9 cellular contexts compared by ENCODE assay signal in the genomic region with DNA sequence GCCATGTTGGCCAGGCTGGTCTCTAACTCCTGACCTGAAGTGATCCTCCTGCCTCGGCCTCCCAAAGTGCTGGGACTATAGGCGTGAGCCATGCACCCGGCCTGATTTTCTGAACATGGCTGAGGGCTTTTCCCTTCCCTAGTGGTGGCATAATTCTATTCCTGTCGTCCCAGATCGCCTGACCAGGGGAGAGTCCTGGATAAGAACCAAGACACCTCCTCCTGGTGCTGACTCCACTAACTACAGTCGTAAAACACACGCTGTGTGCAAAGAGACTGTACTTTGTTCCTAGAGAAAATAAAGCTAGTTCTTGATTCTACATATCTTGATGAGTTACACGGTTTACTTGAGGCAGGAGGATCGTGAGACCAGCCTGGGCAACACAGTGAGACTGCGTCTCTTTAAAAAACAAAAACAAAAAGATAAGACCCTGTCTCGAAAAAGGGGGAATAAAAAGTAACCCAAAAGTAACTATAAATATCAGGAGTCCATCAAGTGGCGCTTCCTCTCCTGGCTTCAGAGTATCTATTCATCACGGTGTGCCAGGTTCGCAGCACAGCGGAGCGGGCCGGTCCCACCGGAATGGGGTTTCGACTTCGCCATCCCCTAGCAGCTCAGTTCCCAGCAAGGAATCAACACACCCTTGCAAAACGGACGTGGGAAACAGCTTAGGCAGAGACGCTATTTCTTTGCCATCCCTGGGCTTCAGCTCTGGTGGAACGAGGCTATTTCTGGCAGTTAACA. TPM values are rescaled to one million over a fixed set of nuclear protein-coding genes. Genes with fewer than 3 reads are reported as not detected.
DNase-seq lines count a peak whose midpoint lies in the region; ATAC-seq and TF ChIP-seq lines count a peak whose summit lies in the region.
"Had no signal": no experiment of that assay in that cellular context is flagged by ENCODE, and none has a peak within 500 bp of the region (broad histone marks: within the 10 kb centered on the region; RNA-seq: fewer than 3 reads in every experiment).

No MANE protein-coding gene starts in this region.

- H3K27ac ChIP-seq in endodermal cell (ENCODE audit: low read depth, low read length), result no peak overlapping the region

- H3K4me1 Mint-ChIP-seq in endodermal cell, result peaks cover 8% of the 10 kb centered on the region
- peaks cover 16 to 48% (median 38%) of the 10 kb centered on the region in 4 donors for H3K4me1 Mint-ChIP-seq in naive thymus-derived CD8-positive, alpha-beta T cell

- H3K4me3 ChIP-seq in endodermal cell (ENCODE audit: low read length), result peak overlapping the region; percentile 92

- H3K27ac Mint-ChIP-seq in endodermal cell, result peak overlapping the region; percentile 86
- H3K27ac Mint-ChIP-seq in naive thymus-derived CD8-positive, alpha-beta T cell, result peak overlapping the region; percentile 74 to 97 (median 92)

- peak; percentile 74 for DNase-seq in ACHN
- DNase-seq in RPMI7951 (ENCODE audit: low read depth), result peak; percentile 69
- DNase-seq in endodermal cell, result no peak
- no peak for DNase-seq in naive thymus-derived CD8-positive, alpha-beta T cell
- DNase-seq in SHP77 (lab: John Stamatoyannopoulos, UW), result no peak
- DNase-seq in SHP77 treated with DMSO at 0.1 percent for 48 hours (lab: John Stamatoyannopoulos, UW), result no peak
- DNase-seq in T-helper 9 cell, result no peak

- no peaks in the 10 kb centered on the region for H3K4me1 ChIP-seq in endodermal cell (ENCODE audit: control insufficient read depth, insufficient read depth, low read length)

- H3K9ac ChIP-seq in endodermal cell (ENCODE audit: extremely low read depth, low read length, poor library complexity, severe bottlenecking), result peak overlapping the region; percentile 79

- H3K4me3 Mint-ChIP-seq in endodermal cell, result peak overlapping the region; percentile 87
- H3K4me3 Mint-ChIP-seq in naive thymus-derived CD8-positive, alpha-beta T cell, result peak overlapping the region; percentile 83 to 96 (median 91)

- ATAC-seq in naive thymus-derived CD8-positive, alpha-beta T cell, result no peak

- POLR2A ChIA-PET in naive thymus-derived CD8-positive, alpha-beta T cell (lab: Charles Lee), result interaction anchor here (1.2 to 1.6 kb wide), 3 partner anchors 15 to 43 kb away, joined by 4 to 6 read pairs (median 6); partner anchors contain the start of gene UBE2J2

- in situ Hi-C loops in ACHN (cut with HindIII; ENCODE audit: low pct_ligation_motif_present, low pct_unique_long_range_greater_than_20kb, low sequenced_read_pairs), result no loop called here

- H3K36me3 ChIP-seq in endodermal cell (ENCODE audit: control insufficient read depth, insufficient read depth, low read length), result peaks cover 16% of the 10 kb centered on the region

- H3K27me3 Mint-ChIP-seq in endodermal cell (ENCODE audit: insufficient read depth), result no peaks in the 10 kb centered on the region
- no peaks in the 10 kb centered on the region for H3K27me3 Mint-ChIP-seq in naive thymus-derived CD8-positive, alpha-beta T cell

- peaks cover 6% of the 10 kb centered on the region for H3K9me3 Mint-ChIP-seq in endodermal cell
- no peaks in the 10 kb centered on the region for H3K9me3 Mint-ChIP-seq in naive thymus-derived CD8-positive, alpha-beta T cell

- TF ChIP-seq CTCF in GM12872 (IDR thresholded peaks at IDR 0.05; ENCODE audit: insufficient read depth, low read depth, low read length) (peak; percentile 21; the same call in 1 of the 3 replicates), endodermal cell (conservative IDR thresholded peaks at IDR 0.05) (peak; percentile 60)

- H3K9me3 ChIP-seq in endodermal cell (ENCODE audit: control insufficient read depth, low read length), result no peaks in the 10 kb centered on the region

- peaks cover 35% of the 10 kb centered on the region for H3K36me3 Mint-ChIP-seq in endodermal cell (ENCODE audit: low read depth)
- H3K36me3 Mint-ChIP-seq in naive thymus-derived CD8-positive, alpha-beta T cell, result peaks cover 0 to 15% (median 0%) of the 10 kb centered on the region in 3 donors

- no peaks in the 10 kb centered on the region for H3K27me3 ChIP-seq in endodermal cell (ENCODE audit: control insufficient read depth, insufficient read depth, low read length, poor library complexity, severe bottlenecking)

- WGBS in endodermal cell (ENCODE audit: insufficient coverage in 1 of 2, insufficient read length in 1 of 2), 2 experiments, result 37 to 43% methylated on average over 17 to 24 of the region's 24 CpGs

RNA-seq across cellular contexts. Expression of gene SDF4, which starts 1.0 kb away (rescaled TPM):
- 74.4 and 80.5 TPM in 2 replicates for total RNA-seq in RPMI7951 (2014; rRNA removed; shearing (Covaris generic))
- 10 to 100 TPM; 85.9 to 95.6 TPM for total RNA-seq in endodermal cell
- polyA plus RNA-seq in endodermal cell (2013, experiment 1 of 2), result 77.8 TPM
- 71.1 TPM for polyA plus RNA-seq in endodermal cell (2013, experiment 2 of 2)
- 100 to 1,000 TPM; 110 to 115 TPM for total RNA-seq in naive thymus-derived CD8-positive, alpha-beta T cell
- polyA plus RNA-seq in naive thymus-derived CD8-positive, alpha-beta T cell, result 10 to 100 TPM; 73.8 to 86.3 (median 76.7) TPM

RNA-seq across cellular contexts. Expression of gene B3GALT6, which starts 1.2 kb away (rescaled TPM):
- 13.9 and 18.2 TPM in 2 replicates for total RNA-seq in RPMI7951 (2014; rRNA removed; shearing (Covaris generic))
- 10 to 100 TPM; 24.8 to 31.5 TPM for total RNA-seq in endodermal cell
- polyA plus RNA-seq in endodermal cell (2013, experiment 1 of 2), result 27.8 TPM
- polyA plus RNA-seq in endodermal cell (2013, experiment 2 of 2), result 24.0 TPM
- 10 to 100 TPM; 21.4 to 23.6 TPM for total RNA-seq in naive thymus-derived CD8-positive, alpha-beta T cell
- polyA plus RNA-seq in naive thymus-derived CD8-positive, alpha-beta T cell, result 10 to 100 TPM in 2 of 3 donors, 1 to 10 TPM in 1; 8.8 to 24.6 (median 14.6) TPM

RNA-seq across cellular contexts. Expression of gene C1QTNF12, which starts 15.7 kb away (rescaled TPM):
- total RNA-seq in RPMI7951 (2014; rRNA removed; shearing (Covaris generic)), result not detected in 2 replicates
- total RNA-seq in endodermal cell, result 10 to 100 TPM in 1 of 2 donors, 1 to 10 TPM in 1; 8.1 to 13.5 TPM
- polyA plus RNA-seq in endodermal cell (2013, experiment 1 of 2), result 3.2 TPM
- polyA plus RNA-seq in endodermal cell (2013, experiment 2 of 2), result 3.5 TPM
- 1 to 10 TPM; 5.0 to 7.1 TPM for total RNA-seq in naive thymus-derived CD8-positive, alpha-beta T cell
- under 1 TPM in 1 of 3 donors, not detected in 2; 0.22 TPM for polyA plus RNA-seq in naive thymus-derived CD8-positive, alpha-beta T cell
- total RNA-seq: NCI-H460 had no signal

RNA-seq across cellular contexts. Expression of gene TNFRSF4, which starts 16.9 kb away (rescaled TPM):
- 0.10 TPM in 1 of 2 replicates, not detected in the other for total RNA-seq in RPMI7951 (2014; rRNA removed; shearing (Covaris generic))
- under 1 TPM in 1 of 2 donors, not detected in 1; 0.20 TPM for total RNA-seq in endodermal cell
- polyA plus RNA-seq in endodermal cell (2013, experiment 1 of 2), result not detected
- polyA plus RNA-seq in endodermal cell (2013, experiment 2 of 2), result not detected
- under 1 TPM; 0.44 to 0.73 TPM for total RNA-seq in naive thymus-derived CD8-positive, alpha-beta T cell
- polyA plus RNA-seq in naive thymus-derived CD8-positive, alpha-beta T cell, result under 1 TPM; 0.30 to 0.62 (median 0.30) TPM
- total RNA-seq: NCI-H460 had no signal

RNA-seq across cellular contexts. Expression of gene TNFRSF18, which starts 24.4 kb away (rescaled TPM):
- not detected in 2 replicates for total RNA-seq in RPMI7951 (2014; rRNA removed; shearing (Covaris generic))
- total RNA-seq in endodermal cell, result 1 to 10 TPM in 1 of 2 donors, under 1 TPM in 1; 0.95 to 1.7 TPM
- polyA plus RNA-seq in endodermal cell (2013, experiment 1 of 2), result not detected
- polyA plus RNA-seq in endodermal cell (2013, experiment 2 of 2), result 0.25 TPM
- total RNA-seq in naive thymus-derived CD8-positive, alpha-beta T cell, result 1 to 10 TPM; 1.5 to 1.6 TPM
- 1 to 10 TPM in 1 of 3 donors, not detected in 2; 2.3 TPM for polyA plus RNA-seq in naive thymus-derived CD8-positive, alpha-beta T cell
- total RNA-seq: NCI-H460 had no signal

Comparison
In these comparisons a context has a peak if more than half of its experiments do, and no peak if none do; other contexts are left out.
1. DNase-seq: peak in ACHN (single experiment) and RPMI7951 (single experiment); none in endodermal cell (single experiment), naive thymus-derived CD8-positive, alpha-beta T cell (0 of 10), SHP77 (0 of 2), SHP77 treated with DMSO at 0.1 percent for 48 hours (single experiment) and T-helper 9 cell (single experiment).